Comparison of ENCODE assay signal across 10 cellular contexts in the genomic region with DNA sequence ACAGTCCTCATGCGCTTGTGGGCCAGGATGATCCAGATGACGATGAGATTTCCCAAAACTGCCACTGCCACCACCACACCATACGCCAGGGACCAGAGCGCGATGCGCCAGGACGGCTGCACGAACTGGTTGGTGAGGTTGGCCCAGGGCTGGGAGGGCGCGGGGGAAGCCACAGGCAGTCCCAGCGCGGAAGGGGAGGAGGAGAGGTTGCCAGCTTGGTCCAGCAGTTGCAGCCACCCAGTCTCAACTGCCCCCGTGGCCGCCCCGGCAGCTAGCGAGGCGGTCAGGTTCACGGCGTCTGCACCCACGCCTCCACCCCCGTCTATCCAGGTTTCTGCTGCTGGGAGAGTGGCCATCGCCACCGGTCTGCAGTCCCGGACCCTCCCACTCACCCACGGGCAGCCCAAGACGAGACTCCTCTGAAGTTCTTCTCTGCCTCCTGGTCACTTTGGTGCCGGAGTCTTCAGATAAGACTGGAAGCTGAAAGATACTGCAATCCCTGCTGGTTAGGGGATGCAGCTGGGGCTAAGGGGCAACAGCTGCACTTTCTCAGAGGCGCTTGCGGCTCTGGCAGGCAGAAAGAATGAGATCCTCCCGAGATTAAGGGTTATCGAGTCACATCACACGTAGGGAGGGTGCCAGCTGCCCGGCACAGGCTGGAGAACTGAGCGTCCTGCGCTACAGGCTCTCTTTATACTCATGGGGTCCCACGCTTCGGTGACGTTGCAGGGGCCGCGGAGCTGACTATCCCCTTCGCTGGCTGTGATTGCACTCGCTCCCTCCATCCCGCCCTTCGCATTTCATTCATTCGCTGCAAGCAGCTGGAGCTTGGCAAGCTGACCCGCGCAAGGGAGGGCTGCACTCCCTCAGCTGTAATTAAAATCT. TPM values are rescaled to one million over a fixed set of nuclear protein-coding genes. Genes with fewer than 3 reads are reported as not detected.
DNase-seq lines count a peak whose midpoint lies in the region; ATAC-seq and TF ChIP-seq lines count a peak whose summit lies in the region.
"Had no signal": no experiment of that assay in that cellular context is flagged by ENCODE, and none has a peak within 500 bp of the region (broad histone marks: within the 10 kb centered on the region; RNA-seq: fewer than 3 reads in every experiment).

A gene with protein sequence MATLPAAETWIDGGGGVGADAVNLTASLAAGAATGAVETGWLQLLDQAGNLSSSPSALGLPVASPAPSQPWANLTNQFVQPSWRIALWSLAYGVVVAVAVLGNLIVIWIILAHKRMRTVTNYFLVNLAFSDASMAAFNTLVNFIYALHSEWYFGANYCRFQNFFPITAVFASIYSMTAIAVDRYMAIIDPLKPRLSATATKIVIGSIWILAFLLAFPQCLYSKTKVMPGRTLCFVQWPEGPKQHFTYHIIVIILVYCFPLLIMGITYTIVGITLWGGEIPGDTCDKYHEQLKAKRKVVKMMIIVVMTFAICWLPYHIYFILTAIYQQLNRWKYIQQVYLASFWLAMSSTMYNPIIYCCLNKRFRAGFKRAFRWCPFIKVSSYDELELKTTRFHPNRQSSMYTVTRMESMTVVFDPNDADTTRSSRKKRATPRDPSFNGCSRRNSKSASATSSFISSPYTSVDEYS (minus strand): TSS at position 666 of the 885 bp plus-strand sequence. CDS start 310 bp downstream, at position 356.

- TF ChIP-seq CTCF in endothelial cell (IDR thresholded peaks at IDR 0.05; ENCODE audit: unreplicated experiment) (no peak), upper lobe of left lung (IDR thresholded peaks at IDR 0.05) (no peak), gastroesophageal sphincter (IDR thresholded peaks at IDR 0.05) (no peak)

- H3K27ac ChIP-seq in upper lobe of left lung (no peak within 1 kb of the TSS), gastroesophageal sphincter (no peak within 1 kb of the TSS)

- no peak for TF ChIP-seq POLR2A in upper lobe of left lung (IDR thresholded peaks at IDR 0.05)
- no peak for TF ChIP-seq POLR2A in gastroesophageal sphincter (IDR thresholded peaks at IDR 0.05)

- H3K4me1 ChIP-seq in upper lobe of left lung (peaks cover 0 to 14% (median 2%) of the 10 kb centered on the region in 4 donors), gastroesophageal sphincter (peaks cover 0 to 15% (median 0%) of the 10 kb centered on the region in 3 donors)

- H3K9me3 Mint-ChIP-seq in endothelial cell (ENCODE audit: unreplicated experiment), result no peaks in the 10 kb centered on the region

- no peaks in the 10 kb centered on the region for H3K36me3 ChIP-seq in upper lobe of left lung
- H3K36me3 ChIP-seq in gastroesophageal sphincter, result no peaks in the 10 kb centered on the region

- ATAC-seq in upper lobe of left lung (ENCODE audit: low FRiP score in 2 of 2) (peak; percentile 37 to 71), gastroesophageal sphincter (no peak)

- H3K27me3 ChIP-seq in upper lobe of left lung, result no peaks in the 10 kb centered on the region
- peaks cover 16% of the 10 kb centered on the region for H3K27me3 ChIP-seq in gastroesophageal sphincter

- DNase-seq in NCI-H82 (lab: John Stamatoyannopoulos, UW), result peak; percentile 56
- no peak for DNase-seq in NCI-H82 treated with DMSO at 0.1 percent for 48 hours (lab: John Stamatoyannopoulos, UW; ENCODE audit: unreplicated experiment)
- peak; percentile 36 for DNase-seq in endothelial cell (ENCODE audit: low spot score)
- DNase-seq in myocyte (ENCODE audit: low read depth), result peak; percentile 9
- DNase-seq in upper lobe of left lung, result peak in 1 of 2 donors; percentile 78
- no peak for DNase-seq in NCI-H2081 (lab: John Stamatoyannopoulos, UW)
- no peak for DNase-seq in activated T-cell treated with anti-CD3 and anti-CD28 coated beads, Interleukin-2, amount 50 U/mL, for 48 hours
- DNase-seq: NCI-H2171 had no signal

- peaks cover 6% of the 10 kb centered on the region for H3K4me1 Mint-ChIP-seq in endothelial cell (ENCODE audit: unreplicated experiment)

- peak within 1 kb of the TSS; percentile 89 for H3K4me3 Mint-ChIP-seq in endothelial cell (ENCODE audit: unreplicated experiment)

- no peaks in the 10 kb centered on the region for H3K9me3 ChIP-seq in upper lobe of left lung
- H3K9me3 ChIP-seq in gastroesophageal sphincter, result no peaks in the 10 kb centered on the region

- 4% methylated on average over 12 to 47 of the region's 47 CpGs for WGBS in upper lobe of left lung, 2 donors
- 0 to 5% methylated on average over 13 to 15 of the region's 47 CpGs for WGBS in gastroesophageal sphincter (ENCODE audit: low coverage in 1 of 2), 2 donors

- no peaks in the 10 kb centered on the region for H3K36me3 Mint-ChIP-seq in endothelial cell (ENCODE audit: low read depth, unreplicated experiment)

- H3K27ac Mint-ChIP-seq in endothelial cell (ENCODE audit: unreplicated experiment), result no peak within 1 kb of the TSS

- peaks cover 3% of the 10 kb centered on the region for H3K27me3 Mint-ChIP-seq in endothelial cell (ENCODE audit: unreplicated experiment)

- H3K4me3 ChIP-seq in upper lobe of left lung (peak within 1 kb of the TSS in 3 of 4 donors; percentile 13 to 32 (median 23)), gastroesophageal sphincter (peak within 1 kb of the TSS in 1 of 2 donors; percentile 33)

- TF ChIP-seq EP300 in upper lobe of left lung (IDR thresholded peaks at IDR 0.05) (no peak), gastroesophageal sphincter (IDR thresholded peaks at IDR 0.05) (no peak)

RNA-seq across cellular contexts. Expression of the gene that starts here (rescaled TPM):
- total RNA-seq in endothelial cell (ENCODE audit: unreplicated experiment) (0.08 TPM), myocyte (0.03 TPM in 1 of 2 replicates, not detected in the other), upper lobe of left lung (1 to 10 TPM in 1 of 6 donors, under 1 TPM in 3, not detected in 2; 0.03 to 3.1 (median 0.14) TPM), gastroesophageal sphincter (not detected)
- not detected for polyA plus RNA-seq in myocyte (2012)
- total RNA-seq: T-helper 1 cell treated with Interleukin-12 subunit alpha and Interleukin-12 subunit beta and Interleukin-4 antibody, amounts not matched to agents 30 ng/mL and 1 ng/mL, for 36 hours had no signal

Comparison
In these comparisons a context has a peak if more than half of its experiments do, and no peak if none do; other contexts are left out.
1. Peak in DNase-seq in endothelial cell; RNA of the gene not detected or under 1 TPM.
2. Peak in DNase-seq in myocyte; RNA of the gene not detected or under 1 TPM.